Comparison of ENCODE assay signal across 25 cellular contexts in genomic region chr4:164438321-164438720, GRCh38.
A peak's percentile ranks its signal among the peaks of the same experiment; 100 is the strongest.
DNase-seq lines count a peak whose midpoint lies in the region; ATAC-seq and TF ChIP-seq lines count a peak whose summit lies in the region.
"Had no signal": no experiment of that assay in that cellular context is flagged by ENCODE, and none has a peak within 500 bp of the region (broad histone marks: within the 10 kb centered on the region; RNA-seq: fewer than 3 reads in every experiment).

No MANE protein-coding gene starts in this region.

- CTCF ChIA-PET in activated CD4-positive, alpha-beta T cell treated with anti-CD3 and anti-CD28 coated beads for 36 hours (lab: Charles Lee), result no interaction called here

- TF ChIP-seq POLR2A in erythroblast (IDR thresholded peaks at IDR 0.05; ENCODE audit: low read length), result no peak

- TF ChIP-seq CTCF in astrocyte of the spinal cord (IDR thresholded peaks at IDR 0.05; ENCODE audit: low read depth, low read length), result no peak

- in situ Hi-C loops in astrocyte of the spinal cord (cut with HindIII; ENCODE audit: low sequenced_read_pairs), result no loop called here

- H3K27ac Mint-ChIP-seq in activated CD4-positive, alpha-beta T cell treated with anti-CD3 and anti-CD28 coated beads for 36 hours, result no peak overlapping the region
- H3K27ac Mint-ChIP-seq: activated CD8-positive, alpha-beta T cell treated with anti-CD3 and anti-CD28 coated beads, Interleukin-2, amount 10 ng/mL, durations not matched to agents 7 days and 5 days; B cell; naive thymus-derived CD4-positive, alpha-beta T cell; stimulated activated naive CD8-positive, alpha-beta T cell treated with anti-CD3 and anti-CD28 coated beads, Interleukin-15, amount 100 ng/mL, for 72 hours had no signal

- no peak for ATAC-seq in HG03571 (IDR thresholded peaks at IDR 0.05; ENCODE audit: unreplicated experiment)
- ATAC-seq in activated CD4-positive, alpha-beta T cell treated with anti-CD3 and anti-CD28 coated beads for 36 hours, result no peak
- ATAC-seq: activated CD4-positive, CD25-positive, alpha-beta regulatory T cell treated with anti-CD3 and anti-CD28 coated beads, Interleukin-2, amount 50 U/mL, for 24 hours; activated CD8-positive, alpha-beta T cell treated with anti-CD3 and anti-CD28 coated beads, Interleukin-2, amount 10 ng/mL, durations not matched to agents 7 days and 5 days; left colon; naive thymus-derived CD4-positive, alpha-beta T cell; right cardiac atrium; stimulated activated naive CD8-positive, alpha-beta T cell treated with anti-CD3 and anti-CD28 coated beads, Interleukin-15, amount 100 ng/mL, for 72 hours had no signal

- H3K36me3 Mint-ChIP-seq in activated CD4-positive, alpha-beta T cell treated with anti-CD3 and anti-CD28 coated beads for 36 hours (ENCODE audit: low read depth), result no peaks in the 10 kb centered on the region
- H3K36me3 Mint-ChIP-seq: naive thymus-derived CD4-positive, alpha-beta T cell had no signal

- H3K4me3 Mint-ChIP-seq in activated CD4-positive, alpha-beta T cell treated with anti-CD3 and anti-CD28 coated beads for 36 hours, result no peak overlapping the region
- H3K4me3 Mint-ChIP-seq: activated CD8-positive, alpha-beta T cell treated with anti-CD3 and anti-CD28 coated beads, Interleukin-2, amount 10 ng/mL, durations not matched to agents 7 days and 5 days; B cell; naive thymus-derived CD4-positive, alpha-beta T cell; stimulated activated naive CD8-positive, alpha-beta T cell treated with anti-CD3 and anti-CD28 coated beads, Interleukin-15, amount 100 ng/mL, for 72 hours had no signal

- H3K4me1 Mint-ChIP-seq in activated CD4-positive, alpha-beta T cell treated with anti-CD3 and anti-CD28 coated beads for 36 hours, result no peaks in the 10 kb centered on the region
- H3K4me1 Mint-ChIP-seq: B cell; naive thymus-derived CD4-positive, alpha-beta T cell; stimulated activated naive CD8-positive, alpha-beta T cell treated with anti-CD3 and anti-CD28 coated beads, Interleukin-15, amount 100 ng/mL, for 72 hours had no signal

- intact Hi-C loops in activated CD4-positive, alpha-beta T cell treated with anti-CD3 and anti-CD28 coated beads for 36 hours (cut with DNase I, micrococcal nuclease), result no loop called here

- DNase-seq in A172 (ENCODE audit: low spot score) (peak; percentile 47), M059J (ENCODE audit: low read depth) (peak; percentile 70), astrocyte of the spinal cord (ENCODE audit: low read depth, low spot score) (peak; percentile 55), iris pigment epithelial cell (ENCODE audit: low read depth) (peak; percentile 61), erythroblast (lab: John Stamatoyannopoulos, UW) (no peak), GDM1 (lab: John Stamatoyannopoulos, UW) (no peak)
- no peak for DNase-seq in activated CD4-positive, alpha-beta T cell treated with anti-CD3 and anti-CD28 coated beads for 36 hours
- DNase-seq: activated CD8-positive, alpha-beta T cell treated with anti-CD3 and anti-CD28 coated beads, Interleukin-2, amount 10 ng/mL, durations not matched to agents 7 days and 5 days; activated T-cell treated with anti-CD3 and anti-CD28 coated beads, Interleukin-2, amount 50 U/mL, for 1 hour; adrenal gland; caudate nucleus; dorsolateral prefrontal cortex; KG1; left colon; mesenchymal stem cell; naive thymus-derived CD4-positive, alpha-beta T cell; NCI-H1694 treated with DMSO at 0.1 percent for 48 hours; ovary; right cardiac atrium; stimulated activated CD4-positive, alpha-beta T cell treated with anti-CD3 and anti-CD28 coated beads, Interleukin-12 subunit alpha, Interleukin-12 subunit beta, amount 100 ng/mL, for 4 hours; stimulated activated naive CD8-positive, alpha-beta T cell treated with anti-CD3 and anti-CD28 coated beads, Interleukin-15, amount 100 ng/mL, for 72 hours; transverse colon had no signal

- no peaks in the 10 kb centered on the region for H3K27me3 Mint-ChIP-seq in activated CD4-positive, alpha-beta T cell treated with anti-CD3 and anti-CD28 coated beads for 36 hours
- H3K27me3 Mint-ChIP-seq: B cell; naive thymus-derived CD4-positive, alpha-beta T cell; stimulated activated naive CD8-positive, alpha-beta T cell treated with anti-CD3 and anti-CD28 coated beads, Interleukin-15, amount 100 ng/mL, for 72 hours had no signal

- no peak overlapping the region for H3K4me3 ChIP-seq in astrocyte of the spinal cord (ENCODE audit: low read depth, low read length)
- H3K4me3 ChIP-seq: adrenal gland, dorsolateral prefrontal cortex, ovary, transverse colon had no signal

- no peaks in the 10 kb centered on the region for H3K9me3 Mint-ChIP-seq in activated CD4-positive, alpha-beta T cell treated with anti-CD3 and anti-CD28 coated beads for 36 hours (ENCODE audit: low read depth)
- H3K9me3 Mint-ChIP-seq: stimulated activated naive CD8-positive, alpha-beta T cell treated with anti-CD3 and anti-CD28 coated beads, Interleukin-15, amount 100 ng/mL, for 72 hours had no signal

- POLR2A ChIA-PET in activated CD4-positive, alpha-beta T cell treated with anti-CD3 and anti-CD28 coated beads for 36 hours (lab: Charles Lee), result no interaction called here

Comparison
In these comparisons a context has a peak if more than half of its experiments do, and no peak if none do; other contexts are left out.
1. DNase-seq: peak in A172 (single experiment), M059J (single experiment), astrocyte of the spinal cord (single experiment) and iris pigment epithelial cell (single experiment); none in activated CD4-positive, alpha-beta T cell treated with anti-CD3 and anti-CD28 coated beads for 36 hours (single experiment), erythroblast (0 of 2) and GDM1 (single experiment).